ENCODE assay signal across 1 cellular context in the genomic region with DNA sequence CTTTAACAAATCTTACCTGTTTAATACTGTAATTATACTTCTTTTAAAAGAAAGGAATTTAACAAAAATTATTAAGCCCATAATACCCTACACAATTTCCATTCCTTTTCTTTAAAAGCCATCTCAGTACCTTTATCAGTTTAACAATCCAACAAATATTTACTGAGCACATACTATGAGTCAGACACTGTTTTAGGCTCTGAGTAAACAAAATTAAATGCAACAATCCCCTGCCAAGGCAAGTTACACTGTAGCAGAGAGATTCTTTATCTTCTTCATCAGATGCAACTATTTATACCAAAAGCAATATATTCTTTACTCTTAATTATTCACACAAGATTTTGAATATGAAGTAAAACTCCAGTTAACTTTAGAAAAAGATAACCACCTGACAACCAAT.
TF ChIP-seq lines count a peak whose summit lies in the region.

No MANE protein-coding gene starts in this region.

TF ChIP-seq in HepG2, 621 proteins besides CTCF, POLR2A, EP300 and RAD21 (continued from another document):
- no peak for TF ChIP-seq SOX13 (IDR thresholded peaks at IDR 0.05)
- TF ChIP-seq SOX13 (CRISPR knock-in tag; conservative IDR thresholded peaks at IDR 0.05 in 1 of 2, IDR thresholded peaks at IDR 0.05 in 1 of 2) = peak in 1 of 2 experiments; percentile 43; a peak in 1 of 4 replicates
